ENCODE assay signal across 31 cellular contexts in the genomic region with DNA sequence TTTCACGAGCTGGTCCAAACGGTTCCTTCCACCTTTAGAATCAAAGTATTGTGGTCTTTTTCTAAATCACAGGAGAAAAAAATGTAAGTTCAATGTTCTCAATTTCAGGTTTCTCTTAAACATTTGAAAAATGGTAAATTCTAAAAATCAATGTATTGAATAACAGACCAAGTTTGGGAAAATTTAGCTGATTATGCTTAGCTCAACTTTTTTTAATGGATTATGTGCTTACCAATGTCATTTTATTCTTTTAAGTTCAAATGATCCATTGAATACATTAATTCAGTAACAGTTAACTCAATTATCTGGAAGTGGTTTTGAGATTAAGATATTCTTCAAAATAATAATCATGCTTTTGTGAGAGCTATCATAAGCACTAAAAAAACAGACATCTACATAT.
"Had no signal": no experiment of that assay in that cellular context is flagged by ENCODE, and none has a peak within 500 bp of the region (broad histone marks: within the 10 kb centered on the region; RNA-seq: fewer than 3 reads in every experiment).

No MANE protein-coding gene starts in this region.

- H3K27ac Mint-ChIP-seq: activated CD4-positive, alpha-beta T cell treated with anti-CD3 and anti-CD28 coated beads, Interleukin-2, amount 10 ng/mL, durations not matched to agents 24 days and 14 days; activated CD8-positive, alpha-beta T cell treated with anti-CD3 and anti-CD28 coated beads for 36 hours; activated naive CD8-positive, alpha-beta T cell treated with anti-CD3 and anti-CD28 coated beads for 36 hours; activated T-cell treated with anti-CD3 and anti-CD28 coated beads, Interleukin-2, amount 50 U/mL, for 72 hours; T-helper 2 cell treated with Interferon-gamma antibody and Interleukin-4, amounts not matched to agents 5 μg/mL and 100 μg/mL, for 36 hours had no signal

- DNase-seq: activated CD4-positive, alpha-beta T cell treated with anti-CD3 and anti-CD28 coated beads, Interleukin-2, amount 10 ng/mL, durations not matched to agents 24 days and 14 days; activated CD4-positive, alpha-beta T cell treated with anti-CD3 and anti-CD28 coated beads, Interleukin-2, amount 50 U/mL, for 4 hours; activated CD8-positive, alpha-beta T cell treated with anti-CD3 and anti-CD28 coated beads for 36 hours; activated effector memory CD4-positive, alpha-beta T cell treated with anti-CD3 and anti-CD28 coated beads, Interleukin-2, amount 50 U/mL, for 16 hours; activated naive CD4-positive, alpha-beta T cell; activated naive CD4-positive, alpha-beta T cell treated with anti-CD3 and anti-CD28 coated beads, Interleukin-2, amount 50 U/mL, for 16 hours; activated naive CD8-positive, alpha-beta T cell treated with anti-CD3 and anti-CD28 coated beads for 36 hours; activated T-cell treated with anti-CD3 and anti-CD28 coated beads, Interleukin-2, amount 50 U/mL, for 1 hour; activated T-cell treated with anti-CD3 and anti-CD28 coated beads, Interleukin-2, amount 50 U/mL, for 72 hours; amniotic stem cell; aorta; brain microvascular endothelial cell; central memory CD4-positive, alpha-beta T cell; Kasumi-1; MM.1S; MV-4-11; NCI-H1092; NCI-H1436 treated with DMSO at 0.1 percent for 48 hours; NCI-H1694 treated with DMSO at 0.1 percent for 48 hours; NCI-H2029; NCI-H510A; NCI-H526; NCI-H748 treated with DMSO at 0.1 percent for 48 hours; NK-92 treated with Interleukin-12 subunit alpha and Interleukin-12 subunit beta, amount 100 ng/mL, for 24 hours; OCI-M1; SHP77 treated with DMSO at 0.1 percent for 48 hours had no signal

- ATAC-seq: activated CD8-positive, alpha-beta T cell treated with anti-CD3 and anti-CD28 coated beads for 36 hours; activated T-cell treated with anti-CD3 and anti-CD28 coated beads, Interleukin-2, amount 50 U/mL, for 72 hours; activated T-helper 17 cell treated with anti-CD3 and anti-CD28 coated beads, Interleukin-2, amount 50 U/mL, for 72 hours; Panc1 had no signal

- H3K4me3 Mint-ChIP-seq: activated CD4-positive, alpha-beta T cell treated with anti-CD3 and anti-CD28 coated beads, Interleukin-2, amount 10 ng/mL, durations not matched to agents 24 days and 14 days; activated CD8-positive, alpha-beta T cell treated with anti-CD3 and anti-CD28 coated beads for 36 hours; activated naive CD8-positive, alpha-beta T cell treated with anti-CD3 and anti-CD28 coated beads for 36 hours; activated T-cell treated with anti-CD3 and anti-CD28 coated beads, Interleukin-2, amount 50 U/mL, for 72 hours; activated T-helper 17 cell treated with anti-CD3 and anti-CD28 coated beads, Interleukin-2, amount 50 U/mL, for 72 hours; T-helper 2 cell treated with Interferon-gamma antibody and Interleukin-4, amounts not matched to agents 5 μg/mL and 100 μg/mL, for 36 hours had no signal

- FAIRE-seq: colon, TTC549 had no signal

- H3K27ac ChIP-seq: brain microvascular endothelial cell had no signal

- H3K9me3 Mint-ChIP-seq: activated CD4-positive, alpha-beta T cell treated with anti-CD3 and anti-CD28 coated beads, Interleukin-2, amount 10 ng/mL, durations not matched to agents 24 days and 14 days; activated CD8-positive, alpha-beta T cell treated with anti-CD3 and anti-CD28 coated beads for 36 hours; activated naive CD8-positive, alpha-beta T cell treated with anti-CD3 and anti-CD28 coated beads for 36 hours; activated T-cell treated with anti-CD3 and anti-CD28 coated beads, Interleukin-2, amount 50 U/mL, for 72 hours; activated T-helper 17 cell treated with anti-CD3 and anti-CD28 coated beads, Interleukin-2, amount 50 U/mL, for 72 hours; T-helper 2 cell treated with Interferon-gamma antibody and Interleukin-4, amounts not matched to agents 5 μg/mL and 100 μg/mL, for 36 hours had no signal

- H3K27me3 ChIP-seq: brain microvascular endothelial cell had no signal

- H3K36me3 ChIP-seq: brain microvascular endothelial cell had no signal

- H3K27me3 Mint-ChIP-seq: activated CD4-positive, alpha-beta T cell treated with anti-CD3 and anti-CD28 coated beads, Interleukin-2, amount 10 ng/mL, durations not matched to agents 24 days and 14 days; activated CD8-positive, alpha-beta T cell treated with anti-CD3 and anti-CD28 coated beads for 36 hours; activated naive CD8-positive, alpha-beta T cell treated with anti-CD3 and anti-CD28 coated beads for 36 hours; activated T-helper 17 cell treated with anti-CD3 and anti-CD28 coated beads, Interleukin-2, amount 50 U/mL, for 72 hours had no signal
